ENCODE assay signal across 8 cellular contexts in the genomic region with DNA sequence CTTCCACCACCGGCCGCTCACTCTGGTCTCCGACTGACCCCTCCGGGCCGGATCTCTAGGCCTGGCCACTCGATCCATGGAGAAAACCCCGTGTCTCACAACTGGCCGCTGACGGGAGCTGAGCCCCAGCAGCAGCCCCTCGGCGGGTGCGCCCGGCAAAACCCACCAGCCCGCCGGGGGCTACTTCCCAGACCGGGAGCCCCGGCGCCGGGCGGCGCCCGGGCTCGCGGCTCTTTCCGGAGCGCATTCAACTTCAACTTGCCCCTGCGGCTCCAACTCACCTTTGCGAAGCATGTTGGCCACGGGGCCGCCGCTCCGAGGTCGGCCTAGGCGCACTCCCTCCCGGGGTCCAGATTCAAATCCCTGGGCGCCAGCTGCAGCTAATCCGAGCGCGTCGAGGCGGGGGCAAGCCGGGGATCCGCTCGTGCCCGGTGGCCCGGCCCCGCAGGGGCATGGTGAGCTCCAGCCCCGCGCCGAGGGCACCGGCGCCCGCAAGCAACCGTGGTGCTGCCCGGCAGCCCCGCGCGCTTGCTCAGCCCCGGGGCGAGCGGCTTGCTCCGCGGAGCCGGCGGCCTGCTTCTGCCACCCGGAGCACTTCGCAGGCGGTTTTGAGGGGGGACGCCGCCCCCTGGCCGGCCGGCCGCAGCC. TPM values are rescaled to one million over a fixed set of nuclear protein-coding genes. Genes with fewer than 3 reads are reported as not detected.
A peak's percentile ranks its signal among the peaks of the same experiment; 100 is the strongest.
DNase-seq lines count a peak whose midpoint lies in the region; ATAC-seq and TF ChIP-seq lines count a peak whose summit lies in the region.

No MANE protein-coding gene starts in this region.

- H3K9me3 ChIP-seq in A673 (ENCODE audit: low read depth, low read length, poor library complexity, severe bottlenecking) = no peaks in the 10 kb centered on the region
- no peaks in the 10 kb centered on the region for H3K9me3 ChIP-seq in breast epithelium
- H3K9me3 ChIP-seq in mononuclear cell (ENCODE audit: low read depth, low read length) = no peaks in the 10 kb centered on the region

- BruUV-seq in A673 (replicated peaks; lab: Mats Ljungman, UMichigan) = no TSS peak

- peaks cover 13% of the 10 kb centered on the region for H3K27me3 ChIP-seq in A673 (replicated peaks; ENCODE audit: insufficient read depth, low read depth, low read length, poor library complexity)
- peaks cover 0 to 3% of the 10 kb centered on the region in 2 donors for H3K27me3 ChIP-seq in breast epithelium
- H3K27me3 ChIP-seq in mononuclear cell (ENCODE audit: insufficient read depth, low read length) = peaks cover 51% of the 10 kb centered on the region

- H3K4me1 Mint-ChIP-seq in HFFc6 (ENCODE audit: low read depth) = peaks cover 30% of the 10 kb centered on the region

- H3K36me3 ChIP-seq in A673 (ENCODE audit: insufficient read depth, low read length, poor library complexity, severe bottlenecking) (no peaks in the 10 kb centered on the region), breast epithelium (no peaks in the 10 kb centered on the region)

- POLR2A ChIA-PET in A673 (lab: Charles Lee; ENCODE audit: low non-redundant PET) = no interaction called here

- peak overlapping the region; percentile 78; the same call in 1 of the 2 replicates for H3K4me3 Mint-ChIP-seq in HFFc6

- H3K4me3 ChIP-seq in A673 (ENCODE audit: low read depth, low read length, poor library complexity, severe bottlenecking) = peak overlapping the region; percentile 67
- peak overlapping the region; percentile 56 to 75 (median 65) for H3K4me3 ChIP-seq in breast epithelium
- peak overlapping the region; percentile 20 for H3K4me3 ChIP-seq in mononuclear cell (ENCODE audit: low read length)

- ATAC-seq in HG02623 (IDR thresholded peaks at IDR 0.05; ENCODE audit: unreplicated experiment) = no peak

- no peaks in the 10 kb centered on the region for H3K36me3 Mint-ChIP-seq in HFFc6 (ENCODE audit: low read depth)

- DNase-seq in A673 (ENCODE audit: low spot score) (no peak), HFFc6 (no peak), breast epithelium (ENCODE audit: low spot score in 2 of 2) (no peak), nucleus accumbens (lab: John Stamatoyannopoulos, UW) (no peak), NCI-H2029 treated with DMSO at 0.1 percent for 48 hours (lab: John Stamatoyannopoulos, UW) (no peak), NCI-H1048 (lab: John Stamatoyannopoulos, UW) (no peak)

- peaks cover 40% of the 10 kb centered on the region for H3K4me1 ChIP-seq in A673 (ENCODE audit: insufficient read depth, low read length, poor library complexity, severe bottlenecking)
- no peaks in the 10 kb centered on the region for H3K4me1 ChIP-seq in breast epithelium
- peaks cover 37% of the 10 kb centered on the region for H3K4me1 ChIP-seq in mononuclear cell (ENCODE audit: insufficient read depth, low read length)

- H3K27me3 Mint-ChIP-seq in HFFc6 (ENCODE audit: insufficient read depth) = peaks cover 37% of the 10 kb centered on the region

- no peak overlapping the region for H3K27ac Mint-ChIP-seq in HFFc6

- CTCF ChIA-PET in A673 (lab: Charles Lee) = interaction anchor here (0.9 to 1.8 kb wide), 2 partner anchors 10 to 116 kb away, joined by 3 to 20 read pairs; no protein-coding TSS in a partner anchor

- H3K9me3 Mint-ChIP-seq in HFFc6 = no peaks in the 10 kb centered on the region

- H3K27ac ChIP-seq in A673 (ENCODE audit: low read depth, low read length, poor library complexity, severe bottlenecking) = no peak overlapping the region
- no peak overlapping the region for H3K27ac ChIP-seq in breast epithelium

- TF ChIP-seq POLR2A in breast epithelium (IDR thresholded peaks at IDR 0.05) = no peak

- intact Hi-C loops in A673 (cut with micrococcal nuclease; ENCODE audit: unreplicated experiment) = loop anchor here (1.0 kb wide), 1 partner anchor 116 kb away; no protein-coding TSS in a partner anchor
- intact Hi-C loops in breast epithelium (cut with DNase I; ENCODE audit: low total_unique reads) = loop anchor here (10.0 kb wide), 1 partner anchor 110 kb away; no protein-coding TSS in a partner anchor

- TF ChIP-seq CTCF in A673 (conservative IDR thresholded peaks at IDR 0.05; ENCODE audit: low read depth, low read length) = no peak
- no peak for TF ChIP-seq CTCF in HFFc6 (IDR thresholded peaks at IDR 0.05)
- no peak for TF ChIP-seq CTCF in breast epithelium (IDR thresholded peaks at IDR 0.05)

RNA-seq across cellular contexts. Expression of gene RTN4RL1, which starts 0.4 kb away (rescaled TPM):
- 0.80 and 1.0 TPM in 2 replicates for total RNA-seq in A673 (2021)
- under 1 TPM; 0.33 to 0.60 (median 0.39) TPM for total RNA-seq in HFFc6 (2021; fragmentation: NEBNext Ultra II Directional; extraction: Animal tissue kit (Norgen Biotek cat#: 25700))
- 10 to 100 TPM in 2 of 3 donors, 1 to 10 TPM in 1; 3.8 to 19.6 (median 14.1) TPM for total RNA-seq in breast epithelium
- total RNA-seq in mononuclear cell = not detected

RNA-seq across cellular contexts. Expression of gene DPH1, which starts 5.3 kb away (rescaled TPM):
- 51.1 and 60.8 TPM in 2 replicates for total RNA-seq in A673 (2021)
- total RNA-seq in HFFc6 (2021; fragmentation: NEBNext Ultra II Directional; extraction: Animal tissue kit (Norgen Biotek cat#: 25700)) = 10 to 100 TPM; 65.9 to 81.6 (median 71.8) TPM
- total RNA-seq in breast epithelium = 10 to 100 TPM; 28.3 to 66.6 (median 55.7) TPM
- total RNA-seq in mononuclear cell = 47.5 TPM

RNA-seq across cellular contexts. Expression of gene OVCA2, which starts 17.1 kb away (rescaled TPM):
- total RNA-seq in A673 (2021) (30.7 and 33.1 TPM in 2 replicates), breast epithelium (10 to 100 TPM; 24.3 to 35.4 (median 32.5) TPM), mononuclear cell (28.1 TPM)
- total RNA-seq in HFFc6 (2021; fragmentation: NEBNext Ultra II Directional; extraction: Animal tissue kit (Norgen Biotek cat#: 25700)) = 10 to 100 TPM; 39.5 to 44.3 (median 41.7) TPM

RNA-seq across cellular contexts. Expression of gene HIC1, which starts 30.2 kb away (rescaled TPM):
- 0.84 and 1.5 TPM in 2 replicates for total RNA-seq in A673 (2021)
- 10 to 100 TPM; 42.7 to 51.9 (median 48.0) TPM for total RNA-seq in HFFc6 (2021; fragmentation: NEBNext Ultra II Directional; extraction: Animal tissue kit (Norgen Biotek cat#: 25700))
- total RNA-seq in breast epithelium = 10 to 100 TPM; 12.6 to 16.4 (median 12.7) TPM
- total RNA-seq in mononuclear cell = 16.4 TPM
